Comparison of ENCODE assay signal across 17 cellular contexts in the genomic region with DNA sequence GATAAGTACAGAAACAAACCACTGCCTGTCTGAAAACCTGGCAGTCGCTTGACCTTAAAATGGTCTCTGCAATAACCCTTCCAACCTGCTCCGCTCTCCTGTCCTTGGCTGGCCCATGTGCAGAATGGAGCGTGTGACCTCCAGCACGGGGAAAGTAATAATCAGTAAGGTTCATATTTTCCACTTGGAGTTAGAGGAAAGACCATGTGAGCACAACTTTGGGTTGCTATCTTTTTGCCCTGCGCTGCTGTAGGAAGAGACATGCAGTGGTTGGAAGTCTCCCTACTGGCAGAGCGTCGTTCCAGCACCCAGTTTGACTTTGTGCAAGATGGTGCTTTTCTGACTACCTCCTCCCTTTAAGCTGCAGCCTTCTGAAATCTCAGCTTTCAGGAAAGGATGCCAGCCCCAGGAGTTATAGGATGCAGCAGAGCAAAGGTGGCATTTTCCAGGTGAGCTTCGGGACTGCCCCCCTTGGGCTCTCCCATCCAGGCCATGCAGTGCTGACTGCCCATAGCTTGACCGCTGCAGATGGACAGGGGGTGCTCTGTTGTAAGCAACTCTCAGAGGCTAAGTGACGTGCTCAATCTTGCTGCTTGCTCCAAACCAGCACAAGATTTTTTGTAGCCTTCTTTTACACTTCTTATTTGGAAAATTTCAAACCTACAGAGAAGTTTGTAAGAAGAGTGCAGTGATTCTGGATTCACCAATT.
DNase-seq lines count a peak whose midpoint lies in the region; ATAC-seq and TF ChIP-seq lines count a peak whose summit lies in the region.
"Had no signal": no experiment of that assay in that cellular context is flagged by ENCODE, and none has a peak within 500 bp of the region (broad histone marks: within the 10 kb centered on the region; RNA-seq: fewer than 3 reads in every experiment).

No MANE protein-coding gene starts in this region.

- H3K4me1 Mint-ChIP-seq in GM23338, result peaks cover 15% of the 10 kb centered on the region

- H3K4me3 ChIP-seq in GM23338, result no peak overlapping the region
- H3K4me3 ChIP-seq in choroid plexus epithelial cell (ENCODE audit: low read depth, low read length), result no peak overlapping the region
- H3K4me3 ChIP-seq: spleen had no signal

- no peaks in the 10 kb centered on the region for H3K36me3 ChIP-seq in GM23338 (ENCODE audit: insufficient read depth)

- H2AFZ ChIP-seq in GM23338, result no peak overlapping the region

- no peaks in the 10 kb centered on the region for H3K9me2 ChIP-seq in GM23338 (ENCODE audit: insufficient read depth)

- no peaks in the 10 kb centered on the region for H3F3A ChIP-seq in GM23338 (replicated peaks; ENCODE audit: low read depth)

- no peak; a peak in 1 of 4 replicates for TF ChIP-seq CTCF in GM23338 (conservative IDR thresholded peaks at IDR 0.05; ENCODE audit: low read depth in 2 of 2)
- peak; percentile 16 for TF ChIP-seq CTCF in choroid plexus epithelial cell (conservative IDR thresholded peaks at IDR 0.05; ENCODE audit: low read depth, low read length)

- H3K4me3 Mint-ChIP-seq in GM23338, result no peak overlapping the region
- H3K4me3 Mint-ChIP-seq: T-helper 1 cell treated with Interleukin-12 subunit alpha and Interleukin-12 subunit beta and Interleukin-4 antibody, amounts not matched to agents 30 μg/mL and 1 μg/mL, for 36 hours had no signal

- peak overlapping the region; percentile 52; the same call in 1 of the 2 replicates for H3K27ac Mint-ChIP-seq in GM23338
- H3K27ac Mint-ChIP-seq: T-helper 1 cell treated with Interleukin-12 subunit alpha and Interleukin-12 subunit beta and Interleukin-4 antibody, amounts not matched to agents 30 μg/mL and 1 μg/mL, for 36 hours had no signal

- no peaks in the 10 kb centered on the region for H3K27me3 ChIP-seq in GM23338 (ENCODE audit: insufficient read depth)
- H3K27me3 ChIP-seq: spleen had no signal

- H3K4me2 ChIP-seq in GM23338, result no peak overlapping the region

- no peaks in the 10 kb centered on the region for H3K36me3 Mint-ChIP-seq in GM23338 (ENCODE audit: low read depth)

- H3K4me1 ChIP-seq in GM23338 (ENCODE audit: insufficient read depth), result peaks cover 16% of the 10 kb centered on the region

- H3K27me3 Mint-ChIP-seq in GM23338 (ENCODE audit: insufficient read depth, low read depth, poor library complexity), result peaks cover 8% of the 10 kb centered on the region

- peak; percentile 59 for ATAC-seq in GM23338
- no peak for ATAC-seq in HG02642 (IDR thresholded peaks at IDR 0.05; ENCODE audit: poor library complexity, unreplicated experiment)
- no peak for ATAC-seq in HG03097 (IDR thresholded peaks at IDR 0.05; ENCODE audit: low FRiP score, unreplicated experiment)
- ATAC-seq: activated CD4-positive, CD25-positive, alpha-beta regulatory T cell treated with anti-CD3 and anti-CD28 coated beads, Interleukin-2, amount 50 U/mL, for 24 hours had no signal

- H3K9me3 Mint-ChIP-seq in GM23338, result no peaks in the 10 kb centered on the region
- H3K9me3 Mint-ChIP-seq: T-helper 1 cell treated with Interleukin-12 subunit alpha and Interleukin-12 subunit beta and Interleukin-4 antibody, amounts not matched to agents 30 μg/mL and 1 μg/mL, for 36 hours had no signal

- no peaks in the 10 kb centered on the region for H3K79me2 ChIP-seq in GM23338 (replicated peaks; ENCODE audit: insufficient read depth)

- 0 out of 2 replicates have a peak overlapping the region, but pooled peaks have one; percentile 34 for H3K27ac ChIP-seq in GM23338 (ENCODE audit: low read depth)
- H3K27ac ChIP-seq: spleen had no signal

- H4K20me1 ChIP-seq in GM23338 (replicated peaks; ENCODE audit: insufficient read depth), result no peaks in the 10 kb centered on the region

- peak; percentile 32 for DNase-seq in GM23338 (ENCODE audit: low spot score)
- peak; percentile 90 for DNase-seq in NCI-H1092 treated with DMSO at 0.1 percent for 48 hours (lab: John Stamatoyannopoulos, UW)
- no peak for DNase-seq in choroid plexus epithelial cell (ENCODE audit: low read depth)
- peak; percentile 27 to 80 for DNase-seq in lung microvascular endothelial cell (ENCODE audit: low read depth in 2 of 2)
- DNase-seq in activated gamma-delta T cell treated with Interleukin-2 at 50 U/mL for 16 hours, result no peak
- no peak for DNase-seq in NCI-H2196 treated with DMSO at 0.1 percent for 48 hours (lab: John Stamatoyannopoulos, UW; ENCODE audit: unreplicated experiment)
- DNase-seq: activated naive CD4-positive, alpha-beta T cell; MM.1S; NCI-H2107; NK-92 treated with Interleukin-12 subunit alpha and Interleukin-12 subunit beta, amount 100 ng/mL, for 24 hours; RPMI8226; spleen; trophoblast cell had no signal

TF ChIP-seq in GM23338, 12 proteins besides CTCF, POLR2A, EP300 and RAD21:
- no peak for TF ChIP-seq ZNF331 (CRISPR knock-in tag; IDR thresholded peaks at IDR 0.05; ENCODE audit: low read depth)
- no peak for TF ChIP-seq STAT1 (IDR thresholded peaks at IDR 0.05; ENCODE audit: unreplicated experiment)
- no peak for TF ChIP-seq ZNF114 (CRISPR knock-in tag; IDR thresholded peaks at IDR 0.05)
- TF ChIP-seq EZH2phosphoT487 (IDR thresholded peaks at IDR 0.05; ENCODE audit: unreplicated experiment), result no peak

Comparison
In these comparisons a context has a peak if more than half of its experiments do, and no peak if none do; other contexts are left out.
1. DNase-seq: peak in GM23338 (single experiment), NCI-H1092 treated with DMSO at 0.1 percent for 48 hours (single experiment) and lung microvascular endothelial cell (2 of 2); none in choroid plexus epithelial cell (single experiment), activated gamma-delta T cell treated with Interleukin-2 at 50 U/mL for 16 hours (single experiment) and NCI-H2196 treated with DMSO at 0.1 percent for 48 hours (single experiment).